8 cellular contexts compared by ENCODE assay signal in genomic region chr16:50665128-50665878, GRCh38. TPM values are rescaled to one million over a fixed set of nuclear protein-coding genes. Genes with fewer than 3 reads are reported as not detected.
DNase-seq lines count a peak whose midpoint lies in the region; ATAC-seq and TF ChIP-seq lines count a peak whose summit lies in the region.

No MANE protein-coding gene starts in this region.

- H3K27ac ChIP-seq in left ventricle myocardium inferior (replicated peaks) (peak overlapping the region; percentile 76), transverse colon (peak overlapping the region; percentile 36 to 69 (median 68))

- no peaks in the 10 kb centered on the region for H3K27me3 ChIP-seq in left ventricle myocardium inferior (ENCODE audit: low read depth)
- no peaks in the 10 kb centered on the region for H3K27me3 ChIP-seq in transverse colon

- in situ Hi-C loops in transverse colon (cut with MboI; ENCODE audit: low pct_ligation_motif_present in 1 of 4, low pct_unique_long_range_greater_than_20kb in 1 of 4, low sequenced_read_pairs in 3 of 4): loop anchor here (10.0 to 25.0 kb wide), 5 partner anchors 291 to 641 kb away; partner anchors contain the start of genes BRD7 (in 2 of the 4) and CNEP1R1 (in 1 of the 4)

- no peaks in the 10 kb centered on the region for H3K9me3 ChIP-seq in left ventricle myocardium inferior (replicated peaks)
- no peaks in the 10 kb centered on the region for H3K9me3 ChIP-seq in transverse colon

- H3K4me3 ChIP-seq in left ventricle myocardium inferior: peak overlapping the region; percentile 63
- H3K4me3 ChIP-seq in transverse colon: peak overlapping the region; percentile 18 to 54 (median 32)

- no peak for TF ChIP-seq POLR2A in transverse colon (IDR thresholded peaks at IDR 0.05)

- WGBS in transverse colon (ENCODE audit: low coverage in 1 of 2), 2 donors: 28 to 50% methylated on average over 4 to 40 of the region's 40 CpGs

- peak; percentile 76 for TF ChIP-seq CTCF in GM12874 (IDR thresholded peaks at IDR 0.05; ENCODE audit: insufficient read depth, low read depth, low read length)
- TF ChIP-seq CTCF in left ventricle myocardium inferior (IDR thresholded peaks at IDR 0.05; ENCODE audit: borderline replicate concordance): peak; percentile 95
- peak; percentile 81 to 94 (median 91) for TF ChIP-seq CTCF in transverse colon (IDR thresholded peaks at IDR 0.05)

- ATAC-seq in HG03097 (IDR thresholded peaks at IDR 0.05; ENCODE audit: low FRiP score, unreplicated experiment): no peak

- intact Hi-C loops in left ventricle myocardium inferior (cut with micrococcal nuclease) (loop anchor here (10.0 kb wide), 1 partner anchor 451 kb away; no protein-coding TSS in a partner anchor), posterior vena cava (cut with DNase I) (loop anchor here (5.0 kb wide), 2 partner anchors 142 to 293 kb away; no protein-coding TSS in a partner anchor), transverse colon (cut with DNase I; ENCODE audit: low total_unique reads) (loop anchor here (10.0 kb wide), 1 partner anchor 291 kb away; no protein-coding TSS in a partner anchor)

- no peak for TF ChIP-seq EP300 in transverse colon (IDR thresholded peaks at IDR 0.05; ENCODE audit: low read depth)

- H3K36me3 ChIP-seq in left ventricle myocardium inferior (no peaks in the 10 kb centered on the region), transverse colon (no peaks in the 10 kb centered on the region)

- H3K4me1 ChIP-seq in left ventricle myocardium inferior (peaks cover 21% of the 10 kb centered on the region), transverse colon (peaks cover 0 to 10% (median 6%) of the 10 kb centered on the region in 4 donors)

- DNase-seq in LHCN-M2 (ENCODE audit: low read depth) (peak; percentile 64), T-helper 1 cell (peak; percentile 55 to 84 (median 66)), amniotic stem cell (lab: John Stamatoyannopoulos, UW) (peak; percentile 20), left ventricle myocardium inferior (peak; percentile 74), posterior vena cava (ENCODE audit: low spot score) (peak; percentile 93), transverse colon (peak; percentile 82)

RNA-seq across cellular contexts. Expression of gene SNX20, which starts 15.8 kb away (rescaled TPM):
- not detected in 2 replicates for total RNA-seq in LHCN-M2 (2014; rRNA removed)
- polyA plus RNA-seq in LHCN-M2 (2012): not detected
- 0.69 TPM for total RNA-seq in left ventricle myocardium inferior
- 1 to 10 TPM; 1.8 to 2.7 TPM for total RNA-seq in posterior vena cava
- total RNA-seq in transverse colon: 1 to 10 TPM in 3 of 4 donors, under 1 TPM in 1; 0.20 to 4.3 (median 2.6) TPM

RNA-seq across cellular contexts. Expression of gene NOD2, which starts 28.1 kb away (rescaled TPM):
- total RNA-seq in LHCN-M2 (2014; rRNA removed): 0.26 and 0.80 TPM in 2 replicates
- 0.10 TPM for polyA plus RNA-seq in LHCN-M2 (2012)
- total RNA-seq in left ventricle myocardium inferior: 0.52 TPM
- 1 to 10 TPM; 2.9 to 4.5 TPM for total RNA-seq in posterior vena cava
- 1 to 10 TPM in 2 of 4 donors, under 1 TPM in 1, not detected in 1; 0.41 to 2.6 (median 2.2) TPM for total RNA-seq in transverse colon

Comparison
In these comparisons a context has a peak if more than half of its experiments do, and no peak if none do; other contexts are left out.
1. DNase-seq: peak in every context shown above with its lines; median percentile 93 in posterior vena cava; 82 in transverse colon; 74 in left ventricle myocardium inferior; 66 in T-helper 1 cell; 64 in LHCN-M2; 20 in amniotic stem cell.